ENCODE assay signal across 1 cellular context in the genomic region with DNA sequence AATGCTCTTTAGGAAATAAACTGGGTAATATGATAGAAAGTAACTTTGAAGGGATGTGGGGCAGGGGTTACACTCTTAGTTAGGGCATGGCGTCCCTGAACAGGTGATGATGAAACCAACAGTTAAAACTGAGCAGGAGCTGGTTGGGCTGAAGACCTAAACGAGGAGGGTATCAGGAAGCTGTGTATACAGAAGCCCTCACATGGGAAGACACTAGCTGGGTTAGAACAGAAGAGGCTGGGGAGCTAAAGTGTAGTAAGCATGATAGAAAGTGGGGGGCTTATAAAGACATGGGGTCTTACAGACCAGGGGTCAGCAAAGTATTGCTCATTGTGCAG.
TF ChIP-seq lines count a peak whose summit lies in the region.

No MANE protein-coding gene starts in this region.

TF ChIP-seq in GM23338, 12 proteins besides CTCF, POLR2A, EP300 and RAD21:
- TF ChIP-seq ZNF462 (CRISPR knock-in tag; IDR thresholded peaks at IDR 0.05) (no peak), EZH2phosphoT487 (IDR thresholded peaks at IDR 0.05; ENCODE audit: unreplicated experiment) (no peak), EZH2 (IDR thresholded peaks at IDR 0.05; ENCODE audit: low read depth, unreplicated experiment) (no peak), POLR2AphosphoS5 (IDR thresholded peaks at IDR 0.05; ENCODE audit: low read depth) (no peak), ZNF331 (CRISPR knock-in tag; IDR thresholded peaks at IDR 0.05; ENCODE audit: low read depth) (no peak), NANOG (IDR thresholded peaks at IDR 0.05; ENCODE audit: borderline replicate concordance) (no peak)
- TF ChIP-seq, protein P1, sequence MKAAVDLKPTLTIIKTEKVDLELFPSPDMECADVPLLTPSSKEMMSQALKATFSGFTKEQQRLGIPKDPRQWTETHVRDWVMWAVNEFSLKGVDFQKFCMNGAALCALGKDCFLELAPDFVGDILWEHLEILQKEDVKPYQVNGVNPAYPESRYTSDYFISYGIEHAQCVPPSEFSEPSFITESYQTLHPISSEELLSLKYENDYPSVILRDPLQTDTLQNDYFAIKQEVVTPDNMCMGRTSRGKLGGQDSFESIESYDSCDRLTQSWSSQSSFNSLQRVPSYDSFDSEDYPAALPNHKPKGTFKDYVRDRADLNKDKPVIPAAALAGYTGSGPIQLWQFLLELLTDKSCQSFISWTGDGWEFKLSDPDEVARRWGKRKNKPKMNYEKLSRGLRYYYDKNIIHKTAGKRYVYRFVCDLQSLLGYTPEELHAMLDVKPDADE (IDR thresholded peaks at IDR 0.05) = no peak
